In genomic region chrX:121150217-121150616, GRCh38 we compare ENCODE assay signal across 30 cellular contexts.
"Had no signal": no experiment of that assay in that cellular context is flagged by ENCODE, and none has a peak within 500 bp of the region (broad histone marks: within the 10 kb centered on the region; RNA-seq: fewer than 3 reads in every experiment).

No MANE protein-coding gene starts in this region.

- H3K4me3 ChIP-seq: PC-9 had no signal

- H3K27ac ChIP-seq: PC-9, VCaP had no signal

- DNase-seq: activated CD4-positive, alpha-beta memory T cell treated with anti-CD3 and anti-CD28 coated beads, Interleukin-2, amount 10 ng/mL, durations not matched to agents 7 days and 5 days; activated CD4-positive, alpha-beta T cell treated with anti-CD3 and anti-CD28 coated beads for 1 hour; activated CD4-positive, alpha-beta T cell treated with anti-CD3 and anti-CD28 coated beads for 48 hours; activated CD4-positive, CD25-positive, alpha-beta regulatory T cell; activated CD8-positive, alpha-beta memory T cell treated with anti-CD3 and anti-CD28 coated beads for 24 hours; activated CD8-positive, alpha-beta memory T cell treated with anti-CD3 and anti-CD28 coated beads, Interleukin-2, amount 10 ng/mL, durations not matched to agents 7 days and 5 days; activated CD8-positive, alpha-beta memory T cell treated with anti-CD3 and anti-CD28 coated beads, Interleukin-2, amount 50 U/mL, for 48 hours; activated effector memory CD4-positive, alpha-beta T cell treated with Interleukin-2 at 50 U/mL for 16 hours; activated naive CD4-positive, alpha-beta T cell treated with anti-CD3 and anti-CD28 coated beads, Interleukin-2, amount 10 ng/mL, durations not matched to agents 7 days and 5 days; activated naive CD8-positive, alpha-beta T cell treated with anti-CD3 and anti-CD28 coated beads, Interleukin-2, amount 50 U/mL, for 24 hours; activated T-cell treated with anti-CD3 and anti-CD28 coated beads, Interleukin-2, amount 50 U/mL, for 48 hours; anterior cingulate cortex; caudate nucleus; NCI-H1092 treated with DMSO at 0.1 percent for 48 hours; NCI-H1417; NCI-H146; NCI-H187; NCI-H2029 treated with DMSO at 0.1 percent for 48 hours; NCI-H2107; NCI-H2171; NCI-H510A; NCI-H526; NCI-H82; PC-9; Right ventricle myocardium superior; SW 1271; T-helper 1 cell; T-helper 2 cell; T-helper 9 cell had no signal

- H2AFZ ChIP-seq: PC-9 had no signal

- H3K4me2 ChIP-seq: PC-9 had no signal
